1 cellular context compared by ENCODE assay signal in genomic region chr7:97017197-97018125, GRCh38.
A peak's percentile ranks its signal among the peaks of the same experiment; 100 is the strongest.
TF ChIP-seq lines count a peak whose summit lies in the region.

No MANE protein-coding gene starts in this region.

TF ChIP-seq in H1, 55 proteins besides CTCF, POLR2A, EP300 and RAD21 (continued from another document):
- TF ChIP-seq RNF2 (IDR thresholded peaks at IDR 0.05; ENCODE audit: borderline replicate concordance, low read depth, low read length, missing control alignments, poor library complexity, severe bottlenecking) (peak; percentile 89), SIRT6 (IDR thresholded peaks at IDR 0.05; ENCODE audit: low read length) (no peak), NANOG (IDR thresholded peaks at IDR 0.05; ENCODE audit: insufficient read depth, low read depth, low read length, poor library complexity, severe bottlenecking) (no peak), KDM5A (IDR thresholded peaks at IDR 0.05; ENCODE audit: low read length) (no peak), ASH2L (IDR thresholded peaks at IDR 0.05; ENCODE audit: low read length) (peak; percentile 2), CHD7 (IDR thresholded peaks at IDR 0.05; ENCODE audit: insufficient replicate concordance, low read length) (no peak), GTF2F1 (IDR thresholded peaks at IDR 0.05; ENCODE audit: borderline replicate concordance, low read depth, low read length) (no peak), YY1 (IDR thresholded peaks at IDR 0.05; ENCODE audit: low read depth, low read length) (no peak), TAF1 (IDR thresholded peaks at IDR 0.05; ENCODE audit: low read depth, low read length) (no peak), GABPA (IDR thresholded peaks at IDR 0.05; ENCODE audit: borderline replicate concordance, insufficient read depth, low read length) (no peak), SUZ12 (IDR thresholded peaks at IDR 0.05; ENCODE audit: low read length) (peak; percentile 71; the same call in 1 of the 2 replicates), TBP (IDR thresholded peaks at IDR 0.05; ENCODE audit: low read depth, low read length) (no peak), FOSL1 (IDR thresholded peaks at IDR 0.05; ENCODE audit: insufficient read depth, low read depth, low read length) (no peak), JUN (IDR thresholded peaks at IDR 0.05; ENCODE audit: low read depth, low read length) (no peak), SP1 (IDR thresholded peaks at IDR 0.05; ENCODE audit: low read depth, low read length) (0 out of 2 replicates have a peak, but pooled peaks have one; percentile 5)
